ENCODE assay signal across 13 cellular contexts in the genomic region with DNA sequence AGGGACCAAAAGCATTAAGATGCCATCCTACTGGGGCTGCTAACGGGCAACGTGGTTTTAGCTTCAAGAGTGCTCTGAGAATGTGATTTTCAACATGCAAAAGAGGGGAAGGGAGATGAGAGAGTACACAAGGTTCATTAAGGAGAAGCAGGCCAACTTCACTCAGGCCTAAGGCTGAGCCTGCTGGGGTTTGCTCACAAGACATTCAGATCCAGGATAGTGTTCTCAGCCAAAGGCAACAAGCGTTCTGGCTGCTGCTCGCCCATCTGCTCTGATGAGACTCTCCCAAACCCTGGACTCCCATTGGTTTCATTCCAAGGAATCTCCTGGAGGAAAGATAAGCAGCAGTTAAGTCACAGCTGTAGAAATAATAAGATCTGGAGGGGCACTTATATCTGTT. TPM values are rescaled to one million over a fixed set of nuclear protein-coding genes. Genes with fewer than 3 reads are reported as not detected.
DNase-seq lines count a peak whose midpoint lies in the region; ATAC-seq and TF ChIP-seq lines count a peak whose summit lies in the region.
"Had no signal": no experiment of that assay in that cellular context is flagged by ENCODE, and none has a peak within 500 bp of the region (broad histone marks: within the 10 kb centered on the region; RNA-seq: fewer than 3 reads in every experiment).

No MANE protein-coding gene starts in this region.

- no peaks in the 10 kb centered on the region for H3K27me3 ChIP-seq in adipocyte (replicated peaks; ENCODE audit: control insufficient read depth, insufficient read depth, low read length)
- H3K27me3 ChIP-seq in gastroesophageal sphincter: no peaks in the 10 kb centered on the region
- H3K27me3 ChIP-seq: SJSA1 had no signal

- ATAC-seq in gastroesophageal sphincter (peak; percentile 76), omental fat pad (ENCODE audit: low FRiP score) (peak; percentile 39), HG03280 (IDR thresholded peaks at IDR 0.05; ENCODE audit: unreplicated experiment) (no peak)

- peak overlapping the region in 1 of 4 donors; percentile 37 for H3K27ac ChIP-seq in gastroesophageal sphincter
- H3K27ac ChIP-seq: KMS-11, SJSA1 had no signal

- no peak for TF ChIP-seq POLR2A in gastroesophageal sphincter (IDR thresholded peaks at IDR 0.05)

- peaks cover 37% of the 10 kb centered on the region for H3K4me1 ChIP-seq in adipocyte (ENCODE audit: control insufficient read depth, insufficient read depth, low read length)
- peaks cover 4 to 35% (median 8%) of the 10 kb centered on the region in 3 donors for H3K4me1 ChIP-seq in gastroesophageal sphincter

- TF ChIP-seq CTCF in AG10803 (conservative IDR thresholded peaks at IDR 0.05; ENCODE audit: low read length) (no peak), gastroesophageal sphincter (IDR thresholded peaks at IDR 0.05) (no peak), omental fat pad (IDR thresholded peaks at IDR 0.05) (no peak)

- H3K9me3 ChIP-seq in adipocyte (ENCODE audit: control insufficient read depth, low read length) (peaks cover 4% of the 10 kb centered on the region), gastroesophageal sphincter (no peaks in the 10 kb centered on the region)
- H3K9me3 ChIP-seq: SJSA1 had no signal

- TF ChIP-seq EP300 in gastroesophageal sphincter (IDR thresholded peaks at IDR 0.05): no peak

- H3K4me3 ChIP-seq in AG10803 (ENCODE audit: low read length) (no peak overlapping the region), adipocyte (ENCODE audit: low read length) (no peak overlapping the region), gastroesophageal sphincter (no peak overlapping the region)
- H3K4me3 ChIP-seq: SJSA1 had no signal

- no peaks in the 10 kb centered on the region for H3K36me3 ChIP-seq in adipocyte (ENCODE audit: control insufficient read depth, insufficient read depth, low read length, severe bottlenecking)
- no peaks in the 10 kb centered on the region for H3K36me3 ChIP-seq in gastroesophageal sphincter
- H3K36me3 ChIP-seq: SJSA1 had no signal

- DNase-seq in AG10803 (ENCODE audit: low read depth): peak; percentile 40
- peak; percentile 18 for DNase-seq in adipocyte (ENCODE audit: low read depth)
- DNase-seq in omental fat pad (ENCODE audit: low spot score): no peak
- no peak for DNase-seq in SIG-M5 (lab: John Stamatoyannopoulos, UW)
- DNase-seq in activated naive CD4-positive, alpha-beta T cell treated with anti-CD3 and anti-CD28 coated beads, Interleukin-2, amount 50 U/mL, for 16 hours: no peak
- DNase-seq in RKO (ENCODE audit: low spot score): no peak
- DNase-seq: ACHN, activated gamma-delta T cell, posterior cingulate gyrus had no signal

- WGBS in gastroesophageal sphincter (ENCODE audit: low coverage in 1 of 2), 2 donors: 44 to 61% methylated on average over 3 to 4 of the region's 4 CpGs

- no peak overlapping the region for H3K9ac ChIP-seq in adipocyte (ENCODE audit: low read length)
- H3K9ac ChIP-seq: KMS-11 had no signal

RNA-seq across cellular contexts. Expression of a gene that starts 23.6 kb away (rescaled TPM):
- under 1 TPM in 3 of 4 donors, not detected in 1; 0.13 to 0.93 (median 0.50) TPM for total RNA-seq in gastroesophageal sphincter
- total RNA-seq in omental fat pad: 1 to 10 TPM in 1 of 4 donors, under 1 TPM in 1, not detected in 2; 0.13 to 1.9 TPM

RNA-seq across cellular contexts. Expression of a gene that starts 44.2 kb away (rescaled TPM):
- total RNA-seq in gastroesophageal sphincter (1 to 10 TPM; 1.9 to 5.7 (median 3.3) TPM), omental fat pad (1 to 10 TPM; 1.7 to 4.5 (median 2.5) TPM)

Comparison
In these comparisons a context has a peak if more than half of its experiments do, and no peak if none do; other contexts are left out.
1. DNase-seq: peak in AG10803 (single experiment) and adipocyte (single experiment); none in omental fat pad (single experiment), SIG-M5 (single experiment), activated naive CD4-positive, alpha-beta T cell treated with anti-CD3 and anti-CD28 coated beads, Interleukin-2, amount 50 U/mL, for 16 hours (single experiment) and RKO (single experiment).